Comparison of ENCODE assay signal across 35 cellular contexts in genomic region chr6:148238713-148239112, GRCh38.
"Had no signal": no experiment of that assay in that cellular context is flagged by ENCODE, and none has a peak within 500 bp of the region (broad histone marks: within the 10 kb centered on the region; RNA-seq: fewer than 3 reads in every experiment).

No MANE protein-coding gene starts in this region.

- H3K4me3 ChIP-seq: cardiac muscle cell, MG63, Peyer's patch, SJSA1 had no signal

- H3K4me1 ChIP-seq: Peyer's patch, SJSA1 had no signal

- H3K36me3 Mint-ChIP-seq: activated naive CD4-positive, alpha-beta T cell treated with anti-CD3 and anti-CD28 coated beads, Interleukin-2, amount 50 U/mL, for 24 hours; activated naive CD8-positive, alpha-beta T cell treated with anti-CD3 and anti-CD28 coated beads, Interleukin-2, amount 10 ng/mL, durations not matched to agents 7 days and 5 days; brain had no signal

- H3K27ac ChIP-seq: cardiac muscle cell, Peyer's patch, SJSA1 had no signal

- FAIRE-seq: TTC549 had no signal

- H3K9me3 ChIP-seq: MG63, Peyer's patch, SJSA1, SK-N-SH had no signal

- H3K27me3 ChIP-seq: cardiac muscle cell, MG63, Peyer's patch, SJSA1 had no signal

- H3K9me3 Mint-ChIP-seq: activated CD4-positive, alpha-beta T cell treated with anti-CD3 and anti-CD28 coated beads, Interleukin-2, amount 10 ng/mL, durations not matched to agents 24 days and 14 days; activated CD8-positive, alpha-beta T cell treated with anti-CD3 and anti-CD28 coated beads for 36 hours; activated naive CD4-positive, alpha-beta T cell treated with anti-CD3 and anti-CD28 coated beads, Interleukin-2, amount 50 U/mL, for 24 hours; activated naive CD8-positive, alpha-beta T cell treated with anti-CD3 and anti-CD28 coated beads, Interleukin-2, amount 10 ng/mL, durations not matched to agents 7 days and 5 days; activated T-cell treated with anti-CD3 and anti-CD28 coated beads, Interleukin-2, amount 50 U/mL, for 72 hours; activated T-helper 17 cell treated with anti-CD3 and anti-CD28 coated beads, Interleukin-2, amount 50 U/mL, for 72 hours; brain; T-helper 1 cell treated with Interleukin-12 subunit alpha and Interleukin-12 subunit beta and Interleukin-4 antibody, amounts not matched to agents 30 μg/mL and 1 μg/mL, for 36 hours; T-helper 2 cell treated with Interferon-gamma antibody and Interleukin-4, amounts not matched to agents 5 μg/mL and 100 μg/mL, for 36 hours had no signal

- H3K9me2 ChIP-seq: SK-N-SH had no signal

- H3K4me1 Mint-ChIP-seq: activated CD4-positive, alpha-beta T cell treated with anti-CD3 and anti-CD28 coated beads, Interleukin-2, amount 10 ng/mL, durations not matched to agents 24 days and 14 days; activated naive CD4-positive, alpha-beta T cell treated with anti-CD3 and anti-CD28 coated beads, Interleukin-2, amount 50 U/mL, for 24 hours; activated naive CD8-positive, alpha-beta T cell treated with anti-CD3 and anti-CD28 coated beads, Interleukin-2, amount 10 ng/mL, durations not matched to agents 7 days and 5 days; activated T-helper 17 cell treated with anti-CD3 and anti-CD28 coated beads, Interleukin-2, amount 50 U/mL, for 72 hours had no signal

- H3K36me3 ChIP-seq: cardiac muscle cell, MG63, Peyer's patch, SJSA1 had no signal

- H3K27ac Mint-ChIP-seq: activated CD4-positive, alpha-beta T cell treated with anti-CD3 and anti-CD28 coated beads, Interleukin-2, amount 10 ng/mL, durations not matched to agents 24 days and 14 days; activated CD8-positive, alpha-beta T cell treated with anti-CD3 and anti-CD28 coated beads for 36 hours; activated naive CD4-positive, alpha-beta T cell treated with anti-CD3 and anti-CD28 coated beads, Interleukin-2, amount 50 U/mL, for 24 hours; activated naive CD8-positive, alpha-beta T cell treated with anti-CD3 and anti-CD28 coated beads, Interleukin-2, amount 10 ng/mL, durations not matched to agents 7 days and 5 days; activated T-cell treated with anti-CD3 and anti-CD28 coated beads, Interleukin-2, amount 50 U/mL, for 72 hours; activated T-helper 17 cell treated with anti-CD3 and anti-CD28 coated beads, Interleukin-2, amount 50 U/mL, for 72 hours; brain; T-helper 1 cell treated with Interleukin-12 subunit alpha and Interleukin-12 subunit beta and Interleukin-4 antibody, amounts not matched to agents 30 μg/mL and 1 μg/mL, for 36 hours; T-helper 2 cell treated with Interferon-gamma antibody and Interleukin-4, amounts not matched to agents 5 μg/mL and 100 μg/mL, for 36 hours had no signal

- H3K4me2 ChIP-seq: SK-N-SH had no signal

- H3K4me3 Mint-ChIP-seq: activated CD4-positive, alpha-beta T cell treated with anti-CD3 and anti-CD28 coated beads, Interleukin-2, amount 10 ng/mL, durations not matched to agents 24 days and 14 days; activated CD8-positive, alpha-beta T cell treated with anti-CD3 and anti-CD28 coated beads for 36 hours; activated naive CD4-positive, alpha-beta T cell treated with anti-CD3 and anti-CD28 coated beads, Interleukin-2, amount 50 U/mL, for 24 hours; activated naive CD8-positive, alpha-beta T cell treated with anti-CD3 and anti-CD28 coated beads, Interleukin-2, amount 10 ng/mL, durations not matched to agents 7 days and 5 days; activated T-cell treated with anti-CD3 and anti-CD28 coated beads, Interleukin-2, amount 50 U/mL, for 72 hours; activated T-helper 17 cell treated with anti-CD3 and anti-CD28 coated beads, Interleukin-2, amount 50 U/mL, for 72 hours; brain; T-helper 1 cell treated with Interleukin-12 subunit alpha and Interleukin-12 subunit beta and Interleukin-4 antibody, amounts not matched to agents 30 μg/mL and 1 μg/mL, for 36 hours; T-helper 2 cell treated with Interferon-gamma antibody and Interleukin-4, amounts not matched to agents 5 μg/mL and 100 μg/mL, for 36 hours had no signal

- ATAC-seq: activated CD8-positive, alpha-beta T cell treated with anti-CD3 and anti-CD28 coated beads for 36 hours; activated T-cell treated with anti-CD3 and anti-CD28 coated beads, Interleukin-2, amount 50 U/mL, for 72 hours; activated T-helper 17 cell treated with anti-CD3 and anti-CD28 coated beads, Interleukin-2, amount 50 U/mL, for 72 hours; PC-3 had no signal

- DNase-seq: activated CD4-positive, alpha-beta T cell treated with anti-CD3 and anti-CD28 coated beads, Interleukin-2, amount 10 ng/mL, durations not matched to agents 24 days and 14 days; activated CD4-positive, alpha-beta T cell treated with anti-CD3 and anti-CD28 coated beads, Interleukin-2, amount 50 U/mL, for 4 hours; activated CD8-positive, alpha-beta T cell treated with anti-CD3 and anti-CD28 coated beads for 36 hours; activated effector memory CD4-positive, alpha-beta T cell treated with anti-CD3 and anti-CD28 coated beads, Interleukin-2, amount 50 U/mL, for 16 hours; activated naive CD4-positive, alpha-beta T cell treated with Interleukin-2 at 50 U/mL for 16 hours; activated naive CD8-positive, alpha-beta T cell treated with anti-CD3 and anti-CD28 coated beads, Interleukin-2, amount 10 ng/mL, durations not matched to agents 7 days and 5 days; activated T-cell treated with anti-CD3 and anti-CD28 coated beads, Interleukin-2, amount 50 U/mL, for 1 hour; activated T-cell treated with anti-CD3 and anti-CD28 coated beads, Interleukin-2, amount 50 U/mL, for 72 hours; amygdala; Kasumi-1; KG1; MG63; NCI-H1048; NCI-H1105 treated with DMSO at 0.1 percent for 48 hours; NCI-H1436; NCI-H1694; NCI-H1930; NCI-H2081 treated with DMSO at 0.1 percent for 48 hours; NCI-H510A; NCI-H526; NCI-H748 treated with DMSO at 0.1 percent for 48 hours; NK-92 treated with Interleukin-12 subunit alpha and Interleukin-12 subunit beta, amount 100 ng/mL, for 24 hours; PC-3; Peyer's patch; RPMI8226; SHP77 treated with DMSO at 0.1 percent for 48 hours; SK-N-SH had no signal
